In the genomic region with DNA sequence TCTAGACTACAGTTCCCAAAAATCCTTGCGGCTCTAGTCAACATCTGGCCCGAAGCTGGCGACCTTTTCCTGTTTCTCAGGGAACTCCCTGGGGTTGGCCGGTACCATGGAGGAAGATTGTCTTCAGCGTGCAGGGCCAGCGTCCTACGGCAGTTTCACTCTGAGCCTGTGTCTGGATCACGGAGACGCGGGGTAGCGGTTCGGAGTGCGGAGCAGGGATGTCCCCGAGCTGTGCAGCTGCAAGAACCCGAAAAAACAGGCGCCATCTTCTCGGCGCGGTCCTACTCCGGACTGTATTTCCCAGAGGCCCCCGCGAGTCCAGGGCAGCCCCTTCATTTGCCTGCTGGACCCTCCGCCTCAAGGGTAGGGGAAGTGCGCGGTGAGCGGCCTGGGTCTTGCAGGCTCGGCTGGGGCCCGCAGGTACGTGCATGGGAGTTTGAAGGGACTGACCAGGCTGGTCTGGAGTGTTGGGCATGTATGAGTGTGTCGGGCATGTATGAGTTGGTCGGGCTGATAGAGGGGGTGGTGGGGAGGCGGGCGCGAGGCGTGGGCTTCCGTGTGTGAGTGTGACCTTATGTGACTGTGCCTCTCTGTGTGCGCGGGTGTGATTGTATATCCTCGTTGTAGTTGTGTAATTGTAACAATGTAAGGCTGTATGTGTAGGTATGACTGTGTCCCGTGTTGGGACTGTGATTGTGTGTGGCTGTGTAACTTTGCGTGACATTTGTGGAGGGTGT, we compare ENCODE assay signal across 8 cellular contexts. TPM values are rescaled to one million over a fixed set of nuclear protein-coding genes. Genes with fewer than 3 reads are reported as not detected.
DNase-seq lines count a peak whose midpoint lies in the region; ATAC-seq, FAIRE-seq and TF ChIP-seq lines count a peak whose summit lies in the region.

TSS of gene ZNF383 (plus strand) at position 360 of the 737 bp plus-strand sequence. CDS start 12,240 bp downstream, outside the sequence.

- intact Hi-C loops in adrenal gland (cut with DNase I) (loop anchor here in 1 of 2 donors (10.0 kb wide), 1 partner anchor 107 kb away; no protein-coding TSS in a partner anchor), left ventricle myocardium inferior (cut with micrococcal nuclease) (no loop called here)

- FAIRE-seq in GM12891 (lab: Jason Lieb, UNC), result peak; percentile 92

- H3K9me3 Mint-ChIP-seq in progenitor cell of endocrine pancreas (ENCODE audit: low read depth), result peaks cover 3% of the 10 kb centered on the region

- H3K27ac ChIP-seq in adrenal gland (peak within 1 kb of the TSS; percentile 38 to 92 (median 87)), left ventricle myocardium inferior (replicated peaks) (peak within 1 kb of the TSS; percentile 97)

- peak; percentile 91 for ATAC-seq in HG02763 (IDR thresholded peaks at IDR 0.05; ENCODE audit: unreplicated experiment)

- 0% methylated on average over 28 to 41 of the region's 41 CpGs for WGBS in adrenal gland, 4 donors

- peaks cover 12% of the 10 kb centered on the region for H3K4me1 Mint-ChIP-seq in progenitor cell of endocrine pancreas (ENCODE audit: low read depth)

- peak; percentile 69 for DNase-seq in GM12891 (ENCODE audit: insufficient read length, low spot score)
- peak; percentile 90 to 93 (median 92) for DNase-seq in NCI-H1417 (lab: John Stamatoyannopoulos, UW)
- peak; percentile 94 for DNase-seq in SW480 (ENCODE audit: low spot score)
- DNase-seq in adrenal gland, result peak; percentile 82 to 92 (median 89)
- DNase-seq in left ventricle myocardium inferior, result peak; percentile 88
- DNase-seq in progenitor cell of endocrine pancreas (ENCODE audit: low spot score, unreplicated experiment), result peak; percentile 85
- peak; percentile 86 for DNase-seq in ureter (ENCODE audit: low spot score)

- H3K9me3 ChIP-seq in adrenal gland (replicated peaks in 1 of 3) (no peaks in the 10 kb centered on the region), left ventricle myocardium inferior (replicated peaks) (peaks cover 1% of the 10 kb centered on the region)

- peak within 1 kb of the TSS; percentile 87 for H3K4me3 Mint-ChIP-seq in progenitor cell of endocrine pancreas (ENCODE audit: low read depth)

- H3K36me3 ChIP-seq in adrenal gland (replicated peaks in 1 of 2) (peaks cover 0 to 10% of the 10 kb centered on the region in 2 donors), left ventricle myocardium inferior (peaks cover 30% of the 10 kb centered on the region)

- TF ChIP-seq CTCF in adrenal gland (IDR thresholded peaks at IDR 0.05) (no peak), left ventricle myocardium inferior (IDR thresholded peaks at IDR 0.05; ENCODE audit: borderline replicate concordance) (peak; percentile 11), progenitor cell of endocrine pancreas (IDR thresholded peaks at IDR 0.05; ENCODE audit: unreplicated experiment) (no peak)

- H3K4me3 ChIP-seq in adrenal gland (peak within 1 kb of the TSS; percentile 19 to 100 (median 80)), left ventricle myocardium inferior (peak within 1 kb of the TSS; percentile 83)

- peaks cover 14% of the 10 kb centered on the region for H3K36me3 Mint-ChIP-seq in progenitor cell of endocrine pancreas (ENCODE audit: insufficient read depth)

- no peaks in the 10 kb centered on the region for H3K27me3 Mint-ChIP-seq in progenitor cell of endocrine pancreas

- peak within 1 kb of the TSS; percentile 94 for H3K27ac Mint-ChIP-seq in progenitor cell of endocrine pancreas

- H3K4me1 ChIP-seq in adrenal gland (replicated peaks in 1 of 2), result peaks cover 4 to 13% of the 10 kb centered on the region in 2 donors
- peaks cover 35% of the 10 kb centered on the region for H3K4me1 ChIP-seq in left ventricle myocardium inferior

- H3K27me3 ChIP-seq in adrenal gland (no peaks in the 10 kb centered on the region), left ventricle myocardium inferior (ENCODE audit: low read depth) (no peaks in the 10 kb centered on the region)

- peak; percentile 92 for TF ChIP-seq POLR2A in GM12891 (IDR thresholded peaks at IDR 0.05; ENCODE audit: low read depth, low read length)
- TF ChIP-seq POLR2A in adrenal gland (IDR thresholded peaks at IDR 0.05), result peak; percentile 41 to 78

TF ChIP-seq in GM12891, 5 proteins besides CTCF, POLR2A, EP300 and RAD21:
- TF ChIP-seq TAF1 (IDR thresholded peaks at IDR 0.05; ENCODE audit: low read depth, low read length) (peak; percentile 80), POU2F2 (IDR thresholded peaks at IDR 0.05; ENCODE audit: low read depth, low read length) (peak; percentile 90), PAX5 (IDR thresholded peaks at IDR 0.05; ENCODE audit: insufficient read depth, low read length, severe bottlenecking) (no peak), SPI1 (IDR thresholded peaks at IDR 0.05; ENCODE audit: low read depth, low read length) (peak; percentile 71), POLR2AphosphoS5 (IDR thresholded peaks at IDR 0.05; ENCODE audit: low read depth, low read length) (peak; percentile 87)

RNA-seq across cellular contexts. Expression of gene ZNF383, which starts in this region (rescaled TPM):
- 3.8 TPM for polyA plus RNA-seq in GM12891 (2012; ENCODE audit: low read depth, missing spikeins)
- total RNA-seq in adrenal gland (10 to 100 TPM in 2 of 8 donors, 1 to 10 TPM in 6; 4.4 to 11.1 (median 8.6) TPM), left ventricle myocardium inferior (8.9 TPM), progenitor cell of endocrine pancreas (10.0 and 12.7 TPM in 2 replicates), ureter (13.7 TPM)
- polyA plus RNA-seq in adrenal gland, result 1 to 10 TPM; 5.6 to 6.8 (median 6.4) TPM

Comparison
In these comparisons a context has a peak if more than half of its experiments do, and no peak if none do; other contexts are left out.
1. Peak in every context shown above with its lines: DNase-seq, ATAC-seq, H3K4me3 ChIP-seq and H3K27ac ChIP-seq.